In the genomic region with DNA sequence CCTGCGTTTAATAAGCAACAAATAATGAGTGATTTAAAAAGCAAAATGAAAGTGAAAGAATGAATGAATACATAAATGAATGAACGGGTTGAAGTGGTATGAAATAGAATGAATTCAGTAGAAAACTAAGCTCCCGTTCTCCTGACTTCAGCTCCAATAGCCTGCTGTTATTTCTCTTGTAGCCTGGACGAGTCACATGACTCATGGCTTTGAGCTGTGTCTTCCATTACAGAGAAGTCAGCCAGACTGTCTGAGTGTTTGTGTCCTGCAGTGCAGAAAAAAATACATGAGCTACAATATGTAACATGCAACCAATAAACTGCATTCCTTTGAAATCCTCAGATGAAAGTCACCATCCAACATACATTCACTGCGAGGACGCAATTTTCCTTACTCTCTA, we compare ENCODE assay signal across 11 cellular contexts. TPM values are rescaled to one million over a fixed set of nuclear protein-coding genes. Genes with fewer than 3 reads are reported as not detected.
DNase-seq lines count a peak whose midpoint lies in the region; ATAC-seq and TF ChIP-seq lines count a peak whose summit lies in the region.
"Had no signal": no experiment of that assay in that cellular context is flagged by ENCODE, and none has a peak within 500 bp of the region (broad histone marks: within the 10 kb centered on the region; RNA-seq: fewer than 3 reads in every experiment).

No MANE protein-coding gene starts in this region.

- H3K27ac Mint-ChIP-seq in WTC11, result no peak overlapping the region

- ATAC-seq in WTC11 (peak; percentile 46; the same call in 1 of the 2 replicates), HG02938 (IDR thresholded peaks at IDR 0.05; ENCODE audit: unreplicated experiment) (no peak)

- no peak overlapping the region for H3K4me3 Mint-ChIP-seq in WTC11

- no peak overlapping the region for H3K4me3 ChIP-seq in lower leg skin (ENCODE audit: low read depth, poor library complexity, severe bottlenecking)

- intact Hi-C loops in lower leg skin (cut with DNase I; ENCODE audit: low total_unique reads), result no loop called here

- no peak for TF ChIP-seq POLR2A in lower leg skin (IDR thresholded peaks at IDR 0.05)

- POLR2A ChIA-PET in WTC11 (lab: Charles Lee), result no interaction called here

- 45 to 47% methylated on average over 6 of the region's 6 CpGs for WGBS in lower leg skin, 2 donors

- CTCF ChIA-PET in WTC11 (lab: Charles Lee), result interaction anchor here (0.6 to 1.1 kb wide), 2 partner anchors 37 to 40 kb away, joined by 3 to 4 read pairs; no protein-coding TSS in a partner anchor

- peaks cover 6% of the 10 kb centered on the region for H3K4me1 Mint-ChIP-seq in WTC11

- TF ChIP-seq CTCF in WTC11 (IDR thresholded peaks at IDR 0.05), result no peak
- TF ChIP-seq CTCF in lower leg skin (IDR thresholded peaks at IDR 0.05), result no peak

- no peaks in the 10 kb centered on the region for H3K27me3 Mint-ChIP-seq in WTC11 (ENCODE audit: low read depth)

- H3K36me3 Mint-ChIP-seq in WTC11, result no peaks in the 10 kb centered on the region

- peak; percentile 13 for DNase-seq in NCI-H2196 treated with DMSO at 0.1 percent for 48 hours (lab: John Stamatoyannopoulos, UW; ENCODE audit: unreplicated experiment)
- DNase-seq in NCI-H2196 (lab: John Stamatoyannopoulos, UW; ENCODE audit: unreplicated experiment), result no peak
- DNase-seq in WTC11 (ENCODE audit: low spot score), result no peak
- DNase-seq in hepatic stellate cell (ENCODE audit: low spot score), result peak; percentile 46
- DNase-seq in smooth muscle cell of the brain vasculature (ENCODE audit: low read depth, low spot score), result peak; percentile 68
- no peak for DNase-seq in UCSD-AML1 (lab: John Stamatoyannopoulos, UW; ENCODE audit: unreplicated experiment)
- no peak for DNase-seq in lower leg skin (ENCODE audit: low spot score in 2 of 2)
- DNase-seq: activated CD4-positive, alpha-beta T cell treated with anti-CD3 and anti-CD28 coated beads, Interleukin-2, amount 50 U/mL, for 1 hour; AML-193; mesendoderm had no signal

- no peaks in the 10 kb centered on the region for H3K9me3 Mint-ChIP-seq in WTC11

TF ChIP-seq in WTC11, 78 proteins besides CTCF, POLR2A, EP300 and RAD21:
- TF ChIP-seq NR1H2 (CRISPR knock-in tag; IDR thresholded peaks at IDR 0.05) (no peak), USF2 (CRISPR knock-in tag; IDR thresholded peaks at IDR 0.05) (peak; percentile 76), E2F5 (CRISPR knock-in tag; IDR thresholded peaks at IDR 0.05) (no peak), USF1 (CRISPR knock-in tag; IDR thresholded peaks at IDR 0.05) (peak; percentile 68), GTF2I (CRISPR knock-in tag; conservative IDR thresholded peaks at IDR 0.05) (no peak), JAZF1 (CRISPR knock-in tag; IDR thresholded peaks at IDR 0.05) (no peak)
- TF ChIP-seq, protein P1, sequence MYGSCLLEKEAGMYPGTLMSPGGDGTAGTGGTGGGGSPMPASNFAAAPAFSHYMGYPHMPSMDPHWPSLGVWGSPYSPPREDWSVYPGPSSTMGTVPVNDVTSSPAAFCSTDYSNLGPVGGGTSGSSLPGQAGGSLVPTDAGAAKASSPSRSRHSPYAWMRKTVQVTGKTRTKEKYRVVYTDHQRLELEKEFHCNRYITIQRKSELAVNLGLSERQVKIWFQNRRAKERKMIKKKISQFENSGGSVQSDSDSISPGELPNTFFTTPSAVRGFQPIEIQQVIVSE (CRISPR knock-in tag; IDR thresholded peaks at IDR 0.05; ENCODE audit: borderline replicate concordance), result no peak

RNA-seq across cellular contexts. Expression of gene SCG2, which starts 21.2 kb away (rescaled TPM):
- total RNA-seq in WTC11 (2021) (0.07 to 0.23 TPM (median 0.11 TPM) in 3 replicates), lower leg skin (1 to 10 TPM in 1 of 4 donors, under 1 TPM in 2, not detected in 1; 0.17 to 1.8 (median 0.42) TPM)

Comparison
In these comparisons a context has a peak if more than half of its experiments do, and no peak if none do; other contexts are left out.
1. DNase-seq: peak in NCI-H2196 treated with DMSO at 0.1 percent for 48 hours (single experiment), hepatic stellate cell (single experiment) and smooth muscle cell of the brain vasculature (single experiment); none in NCI-H2196 (single experiment), WTC11 (single experiment), UCSD-AML1 (single experiment) and lower leg skin (0 of 2).